1 cellular context compared by ENCODE assay signal in the genomic region with DNA sequence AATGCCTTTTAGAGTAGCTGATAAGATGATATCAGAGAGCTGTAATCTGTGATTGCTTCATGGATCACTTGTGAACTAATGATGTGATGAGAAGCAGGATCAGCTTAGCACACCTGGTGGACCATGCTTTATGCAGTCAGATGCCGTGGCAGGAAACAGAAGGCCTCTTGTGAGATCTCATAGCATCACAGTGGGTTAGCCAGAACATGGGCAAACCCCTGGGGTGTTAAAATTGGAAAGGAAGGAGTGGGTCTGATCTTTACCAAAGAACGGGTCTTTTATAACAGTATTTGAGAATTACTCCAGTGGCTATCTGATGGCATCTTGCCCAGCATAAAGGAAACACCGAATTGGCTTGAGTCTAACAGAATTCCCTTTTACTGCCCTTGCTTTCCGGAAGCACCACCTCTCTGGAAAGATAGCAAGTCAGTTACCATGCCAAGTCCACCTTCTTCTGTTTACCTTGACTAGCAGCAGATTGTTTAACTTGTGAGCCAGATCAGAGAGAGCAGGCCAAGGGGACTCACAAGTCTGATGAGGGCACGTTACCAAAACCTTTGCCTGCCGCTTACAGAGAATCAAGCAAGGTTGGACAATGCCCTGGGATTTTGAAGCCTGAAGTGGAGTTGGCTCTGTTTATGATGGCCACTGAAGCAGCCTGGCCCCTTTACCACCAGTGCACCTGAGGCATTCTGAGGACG.
TF ChIP-seq lines count a peak whose summit lies in the region.

No MANE protein-coding gene starts in this region.

TF ChIP-seq in endothelial cell of umbilical vein, 7 proteins besides CTCF, POLR2A, EP300 and RAD21:
- TF ChIP-seq JUN (IDR thresholded peaks at IDR 0.05; ENCODE audit: borderline replicate concordance, insufficient read depth, insufficient read length, low read depth) (no peak), GATA2 (IDR thresholded peaks at IDR 0.05; ENCODE audit: insufficient read depth, insufficient read length, low read depth, low read length) (no peak), MYC (IDR thresholded peaks at IDR 0.05; ENCODE audit: low read depth, low read length) (no peak), POLR2AphosphoS5 (IDR thresholded peaks at IDR 0.05; ENCODE audit: insufficient read depth, low read depth, low read length) (no peak)
- TF ChIP-seq, protein P1, sequence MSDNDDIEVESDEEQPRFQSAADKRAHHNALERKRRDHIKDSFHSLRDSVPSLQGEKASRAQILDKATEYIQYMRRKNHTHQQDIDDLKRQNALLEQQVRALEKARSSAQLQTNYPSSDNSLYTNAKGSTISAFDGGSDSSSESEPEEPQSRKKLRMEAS (IDR thresholded peaks at IDR 0.05; ENCODE audit: insufficient read depth, insufficient read length), result no peak
